ENCODE assay signal across 14 cellular contexts in the genomic region with DNA sequence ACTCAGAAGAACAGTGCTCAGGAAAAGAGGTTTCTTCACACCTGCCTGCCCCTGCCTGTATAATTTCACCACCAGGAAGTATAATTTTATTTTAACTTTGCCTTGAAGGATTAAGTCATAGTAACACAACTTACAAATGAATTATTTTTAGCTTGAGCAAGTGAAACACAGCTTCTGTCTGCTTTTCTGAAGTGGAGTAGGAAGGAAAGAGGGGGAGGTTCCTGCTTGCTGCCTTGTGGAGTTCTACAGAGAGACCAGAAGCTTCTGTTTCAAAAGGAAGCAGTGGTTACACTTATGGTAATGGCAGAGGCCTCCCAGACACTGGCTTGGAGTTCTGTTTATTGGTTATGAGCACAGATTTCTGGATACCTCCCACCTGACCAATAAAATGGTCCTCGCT.
DNase-seq lines count a peak whose midpoint lies in the region; ATAC-seq and TF ChIP-seq lines count a peak whose summit lies in the region.
"Had no signal": no experiment of that assay in that cellular context is flagged by ENCODE, and none has a peak within 500 bp of the region (broad histone marks: within the 10 kb centered on the region; RNA-seq: fewer than 3 reads in every experiment).

No MANE protein-coding gene starts in this region.

- no peak for TF ChIP-seq POLR2A in tibial nerve (IDR thresholded peaks at IDR 0.05)

- TF ChIP-seq EP300 in tibial nerve (IDR thresholded peaks at IDR 0.05) = no peak

- no peaks in the 10 kb centered on the region for H3K36me3 ChIP-seq in effector memory CD4-positive, alpha-beta T cell (ENCODE audit: control insufficient read depth, insufficient read depth, low read length)
- H3K36me3 ChIP-seq in tibial nerve (no peaks in the 10 kb centered on the region), colonic mucosa (no peaks in the 10 kb centered on the region)

- H3K4me3 ChIP-seq in effector memory CD4-positive, alpha-beta T cell (ENCODE audit: insufficient read depth, low read depth, low read length, poor library complexity, severe bottlenecking) = no peak overlapping the region
- H3K4me3 ChIP-seq in tibial nerve (no peak overlapping the region), colonic mucosa (no peak overlapping the region)

- no peak overlapping the region for H3K9ac ChIP-seq in colonic mucosa (ENCODE audit: low read depth in 2 of 2, low read length in 2 of 2)

- peaks cover 22% of the 10 kb centered on the region for H3K4me1 ChIP-seq in effector memory CD4-positive, alpha-beta T cell (ENCODE audit: control insufficient read depth, insufficient read depth, low read length, poor library complexity, severe bottlenecking)
- peaks cover 0 to 19% (median 0%) of the 10 kb centered on the region in 4 donors for H3K4me1 ChIP-seq in tibial nerve
- H3K4me1 ChIP-seq in colonic mucosa = no peaks in the 10 kb centered on the region

- no peaks in the 10 kb centered on the region for H3K9me3 ChIP-seq in effector memory CD4-positive, alpha-beta T cell (ENCODE audit: control insufficient read depth, low read length)
- no peaks in the 10 kb centered on the region for H3K9me3 ChIP-seq in tibial nerve
- no peaks in the 10 kb centered on the region for H3K9me3 ChIP-seq in colonic mucosa

- TF ChIP-seq CTCF in tibial nerve (IDR thresholded peaks at IDR 0.05) (no peak), colonic mucosa (IDR thresholded peaks at IDR 0.05) (no peak)

- H3K27ac ChIP-seq in effector memory CD4-positive, alpha-beta T cell (ENCODE audit: insufficient read depth, low read length, poor library complexity, severe bottlenecking) = peak overlapping the region; percentile 0
- H3K27ac ChIP-seq in tibial nerve = no peak overlapping the region
- no peak overlapping the region for H3K27ac ChIP-seq in colonic mucosa
- H3K27ac ChIP-seq: VCaP had no signal

- no peaks in the 10 kb centered on the region for H3K27me3 ChIP-seq in effector memory CD4-positive, alpha-beta T cell (replicated peaks; ENCODE audit: control insufficient read depth, insufficient read depth, low read length, poor library complexity, severe bottlenecking)
- H3K27me3 ChIP-seq in tibial nerve (no peaks in the 10 kb centered on the region), colonic mucosa (no peaks in the 10 kb centered on the region)

- no peak for DNase-seq in effector memory CD4-positive, alpha-beta T cell
- no peak for DNase-seq in NCI-H2227 treated with DMSO at 0.1 percent for 48 hours (lab: John Stamatoyannopoulos, UW)
- DNase-seq in tibial nerve (ENCODE audit: low spot score in 2 of 2) = no peak
- DNase-seq in colonic mucosa = no peak
- no peak for DNase-seq in stimulated activated naive CD4-positive, alpha-beta T cell treated with Interleukin-2 at 50 U/mL for 16 hours (lab: John Stamatoyannopoulos, UW)
- DNase-seq: DMS79, IMR-90, left colon, NCI-H69 had no signal

- whole genome bisulfite sequencing in tibial nerve, 2 donors = 67 to 90% methylated on average over 1 of the region's 1 CpG

- ATAC-seq in GM18498 (IDR thresholded peaks at IDR 0.05; ENCODE audit: unreplicated experiment) = peak; percentile 60
- peak; percentile 65 for ATAC-seq in GM21390 (IDR thresholded peaks at IDR 0.05; ENCODE audit: unreplicated experiment)
- peak; percentile 72 for ATAC-seq in HG03565 (IDR thresholded peaks at IDR 0.05; ENCODE audit: unreplicated experiment)
- ATAC-seq: esophagus mucosa, left colon had no signal

- intact Hi-C loops in colonic mucosa (cut with DNase I) = no loop called here
